In the genomic region with DNA sequence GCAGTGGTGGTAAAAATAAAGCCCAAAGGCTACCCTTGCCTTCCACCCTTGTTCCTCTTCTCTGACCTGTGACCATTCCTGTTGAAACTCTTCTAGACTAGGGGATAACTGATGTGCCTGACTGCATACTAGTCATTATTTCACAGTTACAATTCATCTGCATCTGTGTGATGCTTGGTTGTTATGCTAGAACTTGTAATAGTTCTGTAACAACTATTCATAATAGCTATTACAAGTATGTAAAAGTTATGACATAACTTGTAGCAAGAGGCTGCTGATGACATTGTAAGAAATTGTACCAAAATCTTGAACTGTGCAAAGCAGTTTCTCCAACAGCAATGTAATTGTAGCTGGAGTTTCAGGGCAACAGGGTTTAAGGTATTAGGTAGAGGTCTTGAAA, we compare ENCODE assay signal across 1 cellular context.
TF ChIP-seq lines count a peak whose summit lies in the region.

No MANE protein-coding gene starts in this region.

TF ChIP-seq in IMR-90, 13 proteins besides CTCF, POLR2A, EP300 and RAD21:
- TF ChIP-seq NFE2L2 (IDR thresholded peaks at IDR 0.05; ENCODE audit: low read depth, low read length) (no peak), RFX5 (IDR thresholded peaks at IDR 0.05; ENCODE audit: low read depth, low read length) (no peak), CEBPB (IDR thresholded peaks at IDR 0.05; ENCODE audit: low read depth, low read length) (no peak), FOS (IDR thresholded peaks at IDR 0.05; ENCODE audit: low read depth, low read length) (no peak), MAFK (IDR thresholded peaks at IDR 0.05; ENCODE audit: low read depth, low read length) (no peak), BHLHE40 (IDR thresholded peaks at IDR 0.05; ENCODE audit: low read depth, low read length) (no peak), MXI1 (IDR thresholded peaks at IDR 0.05; ENCODE audit: borderline replicate concordance, low read depth, low read length) (no peak), SMC3 (IDR thresholded peaks at IDR 0.05; ENCODE audit: low read depth, low read length) (no peak), CHD1 (IDR thresholded peaks at IDR 0.05; ENCODE audit: low read depth, low read length) (no peak), RCOR1 (IDR thresholded peaks at IDR 0.05; ENCODE audit: insufficient replicate concordance, low read length) (no peak), MAZ (IDR thresholded peaks at IDR 0.05; ENCODE audit: borderline replicate concordance, low read depth, low read length) (no peak)
- TF ChIP-seq, protein P1, sequence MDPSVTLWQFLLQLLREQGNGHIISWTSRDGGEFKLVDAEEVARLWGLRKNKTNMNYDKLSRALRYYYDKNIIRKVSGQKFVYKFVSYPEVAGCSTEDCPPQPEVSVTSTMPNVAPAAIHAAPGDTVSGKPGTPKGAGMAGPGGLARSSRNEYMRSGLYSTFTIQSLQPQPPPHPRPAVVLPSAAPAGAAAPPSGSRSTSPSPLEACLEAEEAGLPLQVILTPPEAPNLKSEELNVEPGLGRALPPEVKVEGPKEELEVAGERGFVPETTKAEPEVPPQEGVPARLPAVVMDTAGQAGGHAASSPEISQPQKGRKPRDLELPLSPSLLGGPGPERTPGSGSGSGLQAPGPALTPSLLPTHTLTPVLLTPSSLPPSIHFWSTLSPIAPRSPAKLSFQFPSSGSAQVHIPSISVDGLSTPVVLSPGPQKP (IDR thresholded peaks at IDR 0.05; ENCODE audit: borderline replicate concordance, low read depth, low read length) = no peak
- TF ChIP-seq, protein P2, sequence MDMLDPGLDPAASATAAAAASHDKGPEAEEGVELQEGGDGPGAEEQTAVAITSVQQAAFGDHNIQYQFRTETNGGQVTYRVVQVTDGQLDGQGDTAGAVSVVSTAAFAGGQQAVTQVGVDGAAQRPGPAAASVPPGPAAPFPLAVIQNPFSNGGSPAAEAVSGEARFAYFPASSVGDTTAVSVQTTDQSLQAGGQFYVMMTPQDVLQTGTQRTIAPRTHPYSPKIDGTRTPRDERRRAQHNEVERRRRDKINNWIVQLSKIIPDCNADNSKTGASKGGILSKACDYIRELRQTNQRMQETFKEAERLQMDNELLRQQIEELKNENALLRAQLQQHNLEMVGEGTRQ (IDR thresholded peaks at IDR 0.05; ENCODE audit: low read depth, low read length) = no peak
